Comparison of ENCODE assay signal across 8 cellular contexts in genomic region chr9:79572891-79573696, GRCh38. TPM values are rescaled to one million over a fixed set of nuclear protein-coding genes. Genes with fewer than 3 reads are reported as not detected.
DNase-seq lines count a peak whose midpoint lies in the region; ATAC-seq and TF ChIP-seq lines count a peak whose summit lies in the region.

No MANE protein-coding gene starts in this region.

- peak; percentile 23 for DNase-seq in HuH-7 (ENCODE audit: low spot score)
- peak in 2 of 3 experiments; percentile 23 to 36 for DNase-seq in activated CD8-positive, alpha-beta memory T cell treated with anti-CD3 and anti-CD28 coated beads for 48 hours (ENCODE audit: low read depth in 2 of 3, low spot score in 2 of 3)
- DNase-seq in endodermal cell = peak; percentile 71
- DNase-seq in mucosa of gallbladder (ENCODE audit: low spot score) = peak; percentile 37
- peak; percentile 71 for DNase-seq in stimulated activated naive CD8-positive, alpha-beta T cell treated with anti-CD3 and anti-CD28 coated beads, Interleukin-15, Interleukin-2, amounts not matched to agents 100 U/mL and 50 U/mL, for 24 hours
- DNase-seq in NCI-H2196 (lab: John Stamatoyannopoulos, UW; ENCODE audit: unreplicated experiment) = no peak

- H4K20me1 ChIP-seq in BLaER1 treated with 17β-estradiol and CSF1 and Interleukin-3, amounts not matched to agents 10 nM and 100 nM = peaks cover 0 to 58% (median 47%) of the 10 kb centered on the region in 11 experiments; a peak in 20 of 22 replicates

- peaks cover 28% of the 10 kb centered on the region for H3K4me1 Mint-ChIP-seq in endodermal cell

- WGBS in endodermal cell (ENCODE audit: insufficient coverage in 1 of 2, insufficient read length in 1 of 2), 2 experiments = 0% methylated on average over 6 to 96 of the region's 96 CpGs

- H3K27ac Mint-ChIP-seq in endodermal cell = peak overlapping the region; percentile 82

- peak overlapping the region; percentile 92 to 99 (median 97) for H3K27ac ChIP-seq in BLaER1 treated with 17β-estradiol and CSF1 and Interleukin-3, amounts not matched to agents 10 nM and 100 nM
- H3K27ac ChIP-seq in endodermal cell (ENCODE audit: low read depth, low read length) = peak overlapping the region; percentile 97

- peak overlapping the region; percentile 94 to 100 (median 98) for H3K9ac ChIP-seq in BLaER1 treated with 17β-estradiol and CSF1 and Interleukin-3, amounts not matched to agents 10 nM and 100 nM
- peak overlapping the region; percentile 92 for H3K9ac ChIP-seq in endodermal cell (ENCODE audit: extremely low read depth, low read length, poor library complexity, severe bottlenecking)

- H3K4me1 ChIP-seq in BLaER1 treated with 17β-estradiol and CSF1 and Interleukin-3, amounts not matched to agents 10 nM and 100 nM = peaks cover 41 to 59% (median 48%) of the 10 kb centered on the region in 10 experiments
- H3K4me1 ChIP-seq in endodermal cell (ENCODE audit: control insufficient read depth, insufficient read depth, low read length) = peaks cover 4% of the 10 kb centered on the region

- no peak for TF ChIP-seq CTCF in endodermal cell (conservative IDR thresholded peaks at IDR 0.05)

- no peaks in the 10 kb centered on the region for H3K9me3 Mint-ChIP-seq in endodermal cell

- H3K27me3 Mint-ChIP-seq in endodermal cell (ENCODE audit: insufficient read depth) = peaks cover 31% of the 10 kb centered on the region

- ATAC-seq in stimulated activated naive CD8-positive, alpha-beta T cell treated with anti-CD3 and anti-CD28 coated beads, Interleukin-15, Interleukin-2, amounts not matched to agents 100 U/mL and 50 U/mL, for 24 hours = no peak
- ATAC-seq in GM21717 (IDR thresholded peaks at IDR 0.05; ENCODE audit: unreplicated experiment) = no peak

- no peaks in the 10 kb centered on the region for H3K36me3 Mint-ChIP-seq in endodermal cell (ENCODE audit: low read depth)

- H3K4me3 Mint-ChIP-seq in endodermal cell = no peak overlapping the region

- no peaks in the 10 kb centered on the region for H3K9me3 ChIP-seq in BLaER1 treated with 17β-estradiol and CSF1 and Interleukin-3, amounts not matched to agents 10 nM and 100 nM (replicated peaks in 1 of 11)
- peaks cover 5% of the 10 kb centered on the region for H3K9me3 ChIP-seq in endodermal cell (ENCODE audit: control insufficient read depth, low read length)

- H3K27me3 ChIP-seq in BLaER1 treated with 17β-estradiol and CSF1 and Interleukin-3, amounts not matched to agents 10 nM and 100 nM = no peaks in the 10 kb centered on the region
- peaks cover 29% of the 10 kb centered on the region for H3K27me3 ChIP-seq in endodermal cell (ENCODE audit: control insufficient read depth, insufficient read depth, low read length, poor library complexity, severe bottlenecking)

- H3K36me3 ChIP-seq in BLaER1 treated with 17β-estradiol and CSF1 and Interleukin-3, amounts not matched to agents 10 nM and 100 nM = peaks cover 0 to 32% (median 8%) of the 10 kb centered on the region in 11 experiments; a peak in 11 of 22 replicates
- no peaks in the 10 kb centered on the region for H3K36me3 ChIP-seq in endodermal cell (ENCODE audit: control insufficient read depth, insufficient read depth, low read length)

- peak overlapping the region; percentile 82 to 98 (median 86) for H3K4me2 ChIP-seq in BLaER1 treated with 17β-estradiol and CSF1 and Interleukin-3, amounts not matched to agents 10 nM and 100 nM

- H3K4me3 ChIP-seq in BLaER1 treated with 17β-estradiol and CSF1 and Interleukin-3, amounts not matched to agents 10 nM and 100 nM = peak overlapping the region; percentile 80 to 99 (median 96)
- H3K4me3 ChIP-seq in endodermal cell (ENCODE audit: low read length) = peak overlapping the region; percentile 97

RNA-seq across cellular contexts. Expression of gene TLE4, which starts 1.3 kb away (rescaled TPM):
- 10 to 100 TPM; 16.7 to 25.5 TPM for total RNA-seq in endodermal cell
- polyA plus RNA-seq in endodermal cell (2013, experiment 1 of 2) = 101 TPM
- polyA plus RNA-seq in endodermal cell (2013, experiment 2 of 2) = 102 TPM
- 47.9 TPM for total RNA-seq in mucosa of gallbladder
